Comparison of ENCODE assay signal across 25 cellular contexts in genomic region chr10:8674230-8674629, GRCh38.
"Had no signal": no experiment of that assay in that cellular context is flagged by ENCODE, and none has a peak within 500 bp of the region (broad histone marks: within the 10 kb centered on the region; RNA-seq: fewer than 3 reads in every experiment).

No MANE protein-coding gene starts in this region.

- H3K79me2 ChIP-seq: hepatocyte had no signal

- H3K4me1 Mint-ChIP-seq: endodermal cell; immature natural killer cell; memory B cell; naive thymus-derived CD4-positive, alpha-beta T cell; natural killer cell had no signal

- H3K27me3 ChIP-seq: colonic mucosa, esophagus squamous epithelium, gastroesophageal sphincter, heart left ventricle, hepatocyte, left lung had no signal

- H3K4me2 ChIP-seq: hepatocyte had no signal

- H3K36me3 ChIP-seq: colonic mucosa, esophagus squamous epithelium, gastroesophageal sphincter, heart left ventricle, left lung, lower lobe of right lung had no signal

- H3K27me3 Mint-ChIP-seq: dendritic cell treated with granulocyte-macrophage colony-stimulating factor and Interleukin-4, amounts not matched to agents 40 ng/mL and 50 ng/mL, for 4 days; memory B cell had no signal

- DNase-seq: colonic mucosa; cortex of kidney; effector CD8-positive, alpha-beta T cell; effector memory CD8-positive, alpha-beta T cell; endodermal cell; erythroblast; esophagus squamous epithelium; foreskin fibroblast; heart left ventricle; hypothalamus; immature natural killer cell; left cardiac atrium; left lung; left ventricle myocardium superior; lower lobe of right lung; mesendoderm; midbrain; naive thymus-derived CD4-positive, alpha-beta T cell; natural killer cell had no signal

- H3K27ac Mint-ChIP-seq: dendritic cell treated with granulocyte-macrophage colony-stimulating factor and Interleukin-4, amounts not matched to agents 40 ng/mL and 50 ng/mL, for 4 days; effector memory CD8-positive, alpha-beta T cell; endodermal cell; immature natural killer cell; memory B cell; naive thymus-derived CD4-positive, alpha-beta T cell; natural killer cell had no signal

- H3K4me3 Mint-ChIP-seq: dendritic cell treated with granulocyte-macrophage colony-stimulating factor and Interleukin-4, amounts not matched to agents 40 ng/mL and 50 ng/mL, for 4 days; effector memory CD8-positive, alpha-beta T cell; endodermal cell; immature natural killer cell; memory B cell; naive thymus-derived CD4-positive, alpha-beta T cell; natural killer cell had no signal

- H3K9me3 Mint-ChIP-seq: effector memory CD8-positive, alpha-beta T cell; endodermal cell had no signal

- H2AFZ ChIP-seq: hepatocyte had no signal

- H3K27ac ChIP-seq: colonic mucosa, esophagus squamous epithelium, gastroesophageal sphincter, heart left ventricle, hepatocyte, left lung, lower lobe of right lung had no signal

- FAIRE-seq: endometrium, frontal cortex had no signal

- H3K4me1 ChIP-seq: colonic mucosa, gastroesophageal sphincter, heart left ventricle, left lung, lower lobe of right lung had no signal

- H3K36me3 Mint-ChIP-seq: immature natural killer cell, memory B cell, natural killer cell had no signal

- H3K9me3 ChIP-seq: colonic mucosa, lower lobe of right lung had no signal

- H3K4me3 ChIP-seq: colonic mucosa, esophagus squamous epithelium, gastroesophageal sphincter, heart left ventricle, hepatocyte, left lung, lower lobe of right lung had no signal
